8 cellular contexts compared by ENCODE assay signal in the genomic region with DNA sequence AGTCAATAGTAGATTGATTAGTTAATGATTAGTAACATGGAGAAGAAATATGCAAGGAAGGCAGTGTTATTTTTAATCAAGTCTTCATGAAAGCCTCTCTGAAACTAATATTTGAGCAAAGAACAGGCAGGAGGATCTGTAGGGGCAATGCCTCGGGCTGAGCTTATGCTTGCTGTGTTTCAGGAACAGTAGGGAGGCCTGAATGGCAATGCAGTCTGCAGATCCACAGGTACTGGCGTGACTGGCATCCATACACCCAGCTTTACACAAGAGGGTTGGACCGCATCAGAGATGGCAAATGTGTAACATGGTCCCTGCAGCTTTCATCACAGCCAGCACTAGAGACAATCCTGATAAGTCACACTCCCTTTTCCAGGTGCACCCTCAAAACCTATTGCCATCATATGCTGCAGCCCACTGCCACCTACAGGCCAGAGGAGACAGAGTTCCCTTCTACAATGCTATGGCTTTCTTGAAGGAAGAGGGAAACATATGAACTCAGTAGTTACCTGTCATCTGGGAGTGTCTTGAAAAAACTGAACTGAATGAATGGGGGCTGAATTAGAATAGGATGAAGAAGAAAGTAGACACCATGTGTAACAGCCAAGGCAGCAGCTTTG.
DNase-seq lines count a peak whose midpoint lies in the region; ATAC-seq and TF ChIP-seq lines count a peak whose summit lies in the region.

No MANE protein-coding gene starts in this region.

- peak; percentile 91 for TF ChIP-seq CTCF in neural cell (IDR thresholded peaks at IDR 0.05; ENCODE audit: poor library complexity, severe bottlenecking)

- H4K20me1 ChIP-seq in neural cell (ENCODE audit: insufficient read depth), result no peaks in the 10 kb centered on the region

- no peak overlapping the region for H3K27ac ChIP-seq in epithelial cell of prostate
- H3K27ac ChIP-seq in neural cell (ENCODE audit: low read length), result no peak overlapping the region

- H3K9me3 ChIP-seq in NT2/D1 (ENCODE audit: insufficient read depth, low read length) (no peaks in the 10 kb centered on the region), neural cell (ENCODE audit: low read length) (no peaks in the 10 kb centered on the region)

- in situ Hi-C loops in ACHN (cut with HindIII; ENCODE audit: low pct_ligation_motif_present, low pct_unique_long_range_greater_than_20kb, low sequenced_read_pairs), result no loop called here

- no peak for TF ChIP-seq EP300 in neural cell (conservative IDR thresholded peaks at IDR 0.05; ENCODE audit: poor library complexity, severe bottlenecking)

- H3K4me3 ChIP-seq in NT2/D1 (ENCODE audit: insufficient read length, low read depth) (no peak overlapping the region), neural cell (ENCODE audit: low read length) (no peak overlapping the region)

- H3K79me2 ChIP-seq in neural cell (replicated peaks; ENCODE audit: insufficient read depth, low read length), result no peaks in the 10 kb centered on the region

- no peak overlapping the region for H2AFZ ChIP-seq in neural cell (ENCODE audit: low read depth, low read length)

- H3K4me1 ChIP-seq in NT2/D1 (ENCODE audit: insufficient read depth, insufficient read length), result no peaks in the 10 kb centered on the region

- H3K9me2 ChIP-seq in neural cell (ENCODE audit: insufficient read depth, low read length), result no peaks in the 10 kb centered on the region

- ATAC-seq in GM18502 (IDR thresholded peaks at IDR 0.05; ENCODE audit: poor library complexity, unreplicated experiment) (peak; percentile 76), HG03196 (IDR thresholded peaks at IDR 0.05; ENCODE audit: unreplicated experiment) (peak; percentile 56)

- TF ChIP-seq RAD21 in neural cell (conservative IDR thresholded peaks at IDR 0.05), result peak; percentile 94

- H3K27me3 ChIP-seq in NT2/D1 (ENCODE audit: insufficient read depth, insufficient read length) (no peaks in the 10 kb centered on the region), neural cell (ENCODE audit: insufficient read depth, low read depth, low read length) (no peaks in the 10 kb centered on the region)

- no peak overlapping the region for H3K4me2 ChIP-seq in neural cell (ENCODE audit: low read length)

- DNase-seq in ACHN (peak; percentile 44), NT2/D1 (ENCODE audit: low read depth, low spot score) (peak; percentile 56), epithelial cell of prostate (ENCODE audit: low read depth, low spot score) (peak; percentile 16), posterior vena cava (ENCODE audit: low spot score) (no peak), hepatic stellate cell (ENCODE audit: low spot score) (no peak)

- H3F3A ChIP-seq in neural cell (ENCODE audit: insufficient read depth, low read length, poor library complexity, severe bottlenecking), result no peaks in the 10 kb centered on the region

- H3K36me3 ChIP-seq in NT2/D1 (ENCODE audit: insufficient read depth, insufficient read length, low read length) (no peaks in the 10 kb centered on the region), neural cell (ENCODE audit: insufficient read depth, low read length) (no peaks in the 10 kb centered on the region)

- intact Hi-C loops in posterior vena cava (cut with DNase I), result no loop called here

- H3K9ac ChIP-seq in NT2/D1 (ENCODE audit: insufficient read length, low read depth) (no peak overlapping the region), neural cell (ENCODE audit: low read length) (no peak overlapping the region)

TF ChIP-seq in neural cell, 6 proteins besides CTCF, POLR2A, EP300 and RAD21:
- TF ChIP-seq SMC3 (conservative IDR thresholded peaks at IDR 0.05; ENCODE audit: poor library complexity) (peak; percentile 88), POLR2AphosphoS5 (IDR thresholded peaks at IDR 0.05) (no peak), TAF1 (IDR thresholded peaks at IDR 0.05; ENCODE audit: low read depth) (no peak)

Comparison
In these comparisons a context has a peak if more than half of its experiments do, and no peak if none do; other contexts are left out.
1. DNase-seq: peak in ACHN (single experiment), NT2/D1 (single experiment) and epithelial cell of prostate (single experiment); none in posterior vena cava (single experiment) and hepatic stellate cell (single experiment).